ENCODE assay signal across 24 cellular contexts in genomic region chr14:72013606-72014129, GRCh38.
DNase-seq lines count a peak whose midpoint lies in the region; ATAC-seq and TF ChIP-seq lines count a peak whose summit lies in the region.
"Had no signal": no experiment of that assay in that cellular context is flagged by ENCODE, and none has a peak within 500 bp of the region (broad histone marks: within the 10 kb centered on the region; RNA-seq: fewer than 3 reads in every experiment).

No MANE protein-coding gene starts in this region.

- no peaks in the 10 kb centered on the region for H3K27me3 Mint-ChIP-seq in endodermal cell (ENCODE audit: insufficient read depth)

- peaks cover 8% of the 10 kb centered on the region for H3K4me1 ChIP-seq in endodermal cell (ENCODE audit: control insufficient read depth, insufficient read depth, low read length)
- H3K4me1 ChIP-seq: SJCRH30 had no signal

- H3K27ac Mint-ChIP-seq in endodermal cell, result no peak overlapping the region
- H3K27ac Mint-ChIP-seq: HFFc6 had no signal

- H3K36me3 ChIP-seq in endodermal cell (ENCODE audit: control insufficient read depth, insufficient read depth, low read length), result no peaks in the 10 kb centered on the region
- H3K36me3 ChIP-seq: SJCRH30 had no signal

- no peaks in the 10 kb centered on the region for H3K9me3 ChIP-seq in endodermal cell (ENCODE audit: control insufficient read depth, low read length)
- H3K9me3 ChIP-seq: SJCRH30 had no signal

- peak overlapping the region; percentile 48 for H3K27ac ChIP-seq in endodermal cell (ENCODE audit: low read depth, low read length)
- H3K27ac ChIP-seq: C4-2B, SJCRH30 had no signal

- H3K9ac ChIP-seq in endodermal cell (ENCODE audit: extremely low read depth, low read length, poor library complexity, severe bottlenecking), result no peak overlapping the region

- H3K4me3 Mint-ChIP-seq in endodermal cell, result no peak overlapping the region
- H3K4me3 Mint-ChIP-seq: HFFc6 had no signal

- 88% methylated on average over 5 to 6 of the region's 7 CpGs for WGBS in endodermal cell (ENCODE audit: insufficient coverage in 1 of 2, insufficient read length in 1 of 2), 2 experiments

- no peak overlapping the region for H3K4me3 ChIP-seq in endodermal cell (ENCODE audit: low read length)
- H3K4me3 ChIP-seq: K562, SJCRH30 had no signal

- ATAC-seq in Right ventricle myocardium superior (ENCODE audit: poor library complexity) (peak; percentile 15), HG03342 (IDR thresholded peaks at IDR 0.05; ENCODE audit: unreplicated experiment) (no peak)
- ATAC-seq: HepG2, K562 had no signal

- peaks cover 5% of the 10 kb centered on the region for H3K36me3 Mint-ChIP-seq in endodermal cell (ENCODE audit: low read depth)

- no peaks in the 10 kb centered on the region for H3K27me3 ChIP-seq in endodermal cell (ENCODE audit: control insufficient read depth, insufficient read depth, low read length, poor library complexity, severe bottlenecking)
- H3K27me3 ChIP-seq: SJCRH30 had no signal

- peaks cover 3% of the 10 kb centered on the region for H3K9me3 Mint-ChIP-seq in endodermal cell

- intact Hi-C loops in Right ventricle myocardium superior (cut with DNase I) (no loop called here), cardiac septum (cut with DNase I) (no loop called here)

- no peak for DNase-seq in Right ventricle myocardium superior
- DNase-seq in cardiac septum (ENCODE audit: low spot score), result no peak
- no peak for DNase-seq in endodermal cell
- peak; percentile 62 for DNase-seq in pons (ENCODE audit: low spot score)
- no peak for DNase-seq in LoVo (ENCODE audit: low spot score)
- no peak for DNase-seq in activated T-cell treated with anti-CD3 and anti-CD28 coated beads, Interleukin-2, amount 50 U/mL, for 48 hours
- no peak for DNase-seq in cortex of kidney (lab: John Stamatoyannopoulos, UW)
- DNase-seq: 8988T; DMS53; GDM1; H7; HFFc6; NCI-H1092; NCI-H1436; NCI-H187 treated with DMSO at 0.1 percent for 48 hours; NCI-H2107; NCI-H446 treated with DMSO at 0.1 percent for 48 hours; NCI-H748 treated with DMSO at 0.1 percent for 48 hours; NK-92 treated with Interleukin-12 subunit alpha and Interleukin-12 subunit beta, amount 100 ng/mL, for 24 hours; SJCRH30 had no signal

- no peak for TF ChIP-seq CTCF in endodermal cell (conservative IDR thresholded peaks at IDR 0.05)

- H3K4me1 Mint-ChIP-seq in endodermal cell, result peaks cover 5% of the 10 kb centered on the region
